In the genomic region with DNA sequence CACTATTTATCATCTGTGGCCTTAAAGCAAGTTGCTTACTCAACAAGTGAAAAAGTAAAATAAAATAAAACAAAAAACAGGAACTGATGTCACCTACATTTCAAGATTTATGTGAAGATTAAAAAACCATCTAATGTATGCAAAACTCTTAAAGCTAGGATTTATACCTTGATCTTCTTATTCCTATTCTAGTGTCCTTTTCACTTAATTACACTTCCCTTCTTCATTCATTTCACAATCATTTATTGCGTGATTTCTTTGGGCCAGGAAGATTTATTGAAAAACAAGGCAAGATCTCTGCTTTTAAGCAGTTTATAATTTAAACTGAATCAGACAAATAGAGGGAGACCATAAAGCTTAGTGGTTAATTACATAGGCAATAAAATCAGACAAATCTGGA, we compare ENCODE assay signal across 9 cellular contexts. TPM values are rescaled to one million over a fixed set of nuclear protein-coding genes. Genes with fewer than 3 reads are reported as not detected.
"Had no signal": no experiment of that assay in that cellular context is flagged by ENCODE, and none has a peak within 500 bp of the region (broad histone marks: within the 10 kb centered on the region; RNA-seq: fewer than 3 reads in every experiment).

No MANE protein-coding gene starts in this region.

- H3K9me3 ChIP-seq: HAP-1 had no signal

- DNase-seq: GM23248, GOT3, H7, HFFc6, IMR-90 had no signal

- FAIRE-seq: HTR-8/SVneo, K562 had no signal

- H3K9ac ChIP-seq: GM23248 had no signal

- H3K36me3 ChIP-seq: HAP-1 had no signal

- H3K27ac ChIP-seq: GM23248 had no signal

- H3K4me3 ChIP-seq: GM23248, HAP-1, K562 had no signal

RNA-seq across cellular contexts. Expression of a gene that starts 18.6 kb away (rescaled TPM):
- total RNA-seq: HT-29, IMR-90 had no signal
